In genomic region chr2:20097889-20098714, GRCh38 we compare ENCODE assay signal across 8 cellular contexts. TPM values are rescaled to one million over a fixed set of nuclear protein-coding genes. Genes with fewer than 3 reads are reported as not detected.
A peak's percentile ranks its signal among the peaks of the same experiment; 100 is the strongest.
DNase-seq lines count a peak whose midpoint lies in the region; ATAC-seq and TF ChIP-seq lines count a peak whose summit lies in the region.

No MANE protein-coding gene starts in this region.

- H3K27me3 ChIP-seq in CD4-positive, CD25-positive, alpha-beta regulatory T cell (ENCODE audit: control insufficient read depth, insufficient read depth, low read length): peaks cover 2% of the 10 kb centered on the region
- H3K27me3 ChIP-seq in lower lobe of right lung (ENCODE audit: low read depth): peaks cover 4% of the 10 kb centered on the region

- no peak overlapping the region for H3K4me3 Mint-ChIP-seq in CD4-positive, CD25-positive, alpha-beta regulatory T cell
- no peak overlapping the region for H3K4me3 Mint-ChIP-seq in activated CD4-positive, alpha-beta T cell treated with anti-CD3 and anti-CD28 coated beads, Interleukin-2, amount 10 ng/mL, durations not matched to agents 7 days and 5 days

- no peaks in the 10 kb centered on the region for H3K36me3 Mint-ChIP-seq in CD4-positive, CD25-positive, alpha-beta regulatory T cell
- no peaks in the 10 kb centered on the region for H3K36me3 Mint-ChIP-seq in activated CD4-positive, alpha-beta T cell treated with anti-CD3 and anti-CD28 coated beads, Interleukin-2, amount 10 ng/mL, durations not matched to agents 7 days and 5 days (ENCODE audit: low read depth)

- ATAC-seq in CD4-positive, CD25-positive, alpha-beta regulatory T cell (ENCODE audit: low read depth in 2 of 2): peak; percentile 80
- ATAC-seq in GM19397 (IDR thresholded peaks at IDR 0.05; ENCODE audit: unreplicated experiment) (peak; percentile 86), HG03469 (IDR thresholded peaks at IDR 0.05; ENCODE audit: unreplicated experiment) (peak; percentile 88), lower lobe of right lung (peak; percentile 93 to 94)

- H3K27ac Mint-ChIP-seq in CD4-positive, CD25-positive, alpha-beta regulatory T cell: peak overlapping the region in 2 of 3 donors; percentile 14 to 55
- no peak overlapping the region for H3K27ac Mint-ChIP-seq in activated CD4-positive, alpha-beta T cell treated with anti-CD3 and anti-CD28 coated beads, Interleukin-2, amount 10 ng/mL, durations not matched to agents 7 days and 5 days

- intact Hi-C loops in lower lobe of right lung (cut with DNase I): loop anchor here (5.0 kb wide), 1 partner anchor 81 kb away; no protein-coding TSS in a partner anchor

- POLR2A ChIA-PET in activated CD4-positive, alpha-beta T cell treated with anti-CD3 and anti-CD28 coated beads, Interleukin-2, amount 10 ng/mL, durations not matched to agents 7 days and 5 days (lab: Charles Lee): no interaction called here

- no peaks in the 10 kb centered on the region for H3K9me3 ChIP-seq in CD4-positive, CD25-positive, alpha-beta regulatory T cell (ENCODE audit: control insufficient read depth in 2 of 2, low read length in 2 of 2)
- peaks cover 4% of the 10 kb centered on the region for H3K9me3 ChIP-seq in lower lobe of right lung

- no peak overlapping the region for H3K4me3 ChIP-seq in CD4-positive, CD25-positive, alpha-beta regulatory T cell (ENCODE audit: low read depth, low read length)
- H3K4me3 ChIP-seq in lower lobe of right lung: no peak overlapping the region

- H3K9me3 Mint-ChIP-seq in CD4-positive, CD25-positive, alpha-beta regulatory T cell: peaks cover 0 to 10% (median 0%) of the 10 kb centered on the region in 7 donors
- peaks cover 11% of the 10 kb centered on the region for H3K9me3 Mint-ChIP-seq in activated CD4-positive, alpha-beta T cell treated with anti-CD3 and anti-CD28 coated beads, Interleukin-2, amount 10 ng/mL, durations not matched to agents 7 days and 5 days

- H3K27me3 Mint-ChIP-seq in CD4-positive, CD25-positive, alpha-beta regulatory T cell: peaks cover 13% of the 10 kb centered on the region
- peaks cover 14% of the 10 kb centered on the region for H3K27me3 Mint-ChIP-seq in activated CD4-positive, alpha-beta T cell treated with anti-CD3 and anti-CD28 coated beads, Interleukin-2, amount 10 ng/mL, durations not matched to agents 7 days and 5 days

- DNase-seq in CD4-positive, CD25-positive, alpha-beta regulatory T cell: peak; percentile 57 to 85 (median 72)
- DNase-seq in NCI-H526 treated with DMSO at 0.1 percent for 48 hours (lab: John Stamatoyannopoulos, UW) (peak; percentile 89), dermis blood vessel endothelial cell (peak; percentile 96), lower lobe of right lung (peak; percentile 89)
- DNase-seq in activated CD4-positive, alpha-beta T cell treated with anti-CD3 and anti-CD28 coated beads, Interleukin-2, amount 10 ng/mL, durations not matched to agents 7 days and 5 days: peak; percentile 74
- DNase-seq in stimulated activated CD8-positive, alpha-beta memory T cell treated with anti-CD3 and anti-CD28 coated beads, Interleukin-12 subunit alpha, Interleukin-12 subunit beta, amount 100 ng/mL, for 1 hour (ENCODE audit: low read depth): peak; percentile 63

- H3K27ac ChIP-seq in CD4-positive, CD25-positive, alpha-beta regulatory T cell (ENCODE audit: insufficient read depth, low read length, poor library complexity, severe bottlenecking): no peak overlapping the region
- H3K27ac ChIP-seq in lower lobe of right lung: no peak overlapping the region

- TF ChIP-seq CTCF in lower lobe of right lung (IDR thresholded peaks at IDR 0.05): peak; percentile 93

- CTCF ChIA-PET in activated CD4-positive, alpha-beta T cell treated with anti-CD3 and anti-CD28 coated beads, Interleukin-2, amount 10 ng/mL, durations not matched to agents 7 days and 5 days (lab: Charles Lee): no interaction called here

- peaks cover 0 to 4% (median 0%) of the 10 kb centered on the region in 4 donors for H3K4me1 Mint-ChIP-seq in CD4-positive, CD25-positive, alpha-beta regulatory T cell
- peaks cover 5% of the 10 kb centered on the region for H3K4me1 Mint-ChIP-seq in activated CD4-positive, alpha-beta T cell treated with anti-CD3 and anti-CD28 coated beads, Interleukin-2, amount 10 ng/mL, durations not matched to agents 7 days and 5 days

- H3K4me1 ChIP-seq in CD4-positive, CD25-positive, alpha-beta regulatory T cell (ENCODE audit: control insufficient read depth, insufficient read depth, low read length, poor library complexity, severe bottlenecking): no peaks in the 10 kb centered on the region
- H3K4me1 ChIP-seq in lower lobe of right lung: no peaks in the 10 kb centered on the region

- no peaks in the 10 kb centered on the region for H3K36me3 ChIP-seq in CD4-positive, CD25-positive, alpha-beta regulatory T cell (ENCODE audit: control insufficient read depth, insufficient read depth, low read length)
- no peaks in the 10 kb centered on the region for H3K36me3 ChIP-seq in lower lobe of right lung

RNA-seq across cellular contexts. Expression of gene LAPTM4A, which starts 46.7 kb away (rescaled TPM):
- total RNA-seq in CD4-positive, CD25-positive, alpha-beta regulatory T cell: 74.1 TPM
- 100 to 1,000 TPM; 118 to 141 (median 133) TPM for polyA plus RNA-seq in CD4-positive, CD25-positive, alpha-beta regulatory T cell
- total RNA-seq in activated CD4-positive, alpha-beta T cell treated with anti-CD3 and anti-CD28 coated beads, Interleukin-2, amount 10 ng/mL, durations not matched to agents 7 days and 5 days: 10 to 100 TPM; 26.3 to 52.1 TPM
- 79.5 and 134 TPM in 2 replicates for total RNA-seq in dermis blood vessel endothelial cell
- 223 TPM for total RNA-seq in lower lobe of right lung
